18 cellular contexts compared by ENCODE assay signal in the genomic region with DNA sequence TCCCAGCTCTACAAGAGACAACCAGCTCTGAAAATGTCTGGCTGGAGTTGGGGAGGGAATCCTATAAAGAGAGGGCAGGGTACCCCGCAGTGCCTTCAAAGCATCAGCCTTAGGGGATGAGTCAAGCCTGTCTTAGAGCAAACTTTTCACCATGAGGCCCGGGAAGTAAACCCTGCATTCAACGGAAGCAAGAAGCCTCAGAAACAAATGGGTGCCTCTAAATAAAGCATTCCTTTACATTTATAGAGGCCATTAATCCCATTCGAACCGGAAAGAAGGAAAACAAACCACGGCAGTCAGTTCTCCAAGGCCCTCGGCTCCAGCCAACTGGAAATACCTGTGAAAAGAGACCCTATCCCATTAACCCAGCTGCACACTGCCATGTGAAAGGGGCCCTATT. TPM values are rescaled to one million over a fixed set of nuclear protein-coding genes. Genes with fewer than 3 reads are reported as not detected.
DNase-seq lines count a peak whose midpoint lies in the region; TF ChIP-seq lines count a peak whose summit lies in the region.
"Had no signal": no experiment of that assay in that cellular context is flagged by ENCODE, and none has a peak within 500 bp of the region (broad histone marks: within the 10 kb centered on the region; RNA-seq: fewer than 3 reads in every experiment).

No MANE protein-coding gene starts in this region.

- H3K4me1 Mint-ChIP-seq in brain: peaks cover 60% of the 10 kb centered on the region
- H3K4me1 Mint-ChIP-seq in Caco-2 (ENCODE audit: low read depth, unreplicated experiment): peaks cover 17% of the 10 kb centered on the region

- POLR2A ChIA-PET in Caco-2 (lab: Charles Lee): no interaction called here

- H2BK15ac ChIP-seq in mesendoderm (replicated peaks; ENCODE audit: low read depth): no peak overlapping the region

- H3K27me3 ChIP-seq in HUES6 (ENCODE audit: control insufficient read depth, insufficient read depth, low read length): no peaks in the 10 kb centered on the region
- no peaks in the 10 kb centered on the region for H3K27me3 ChIP-seq in mesendoderm (ENCODE audit: insufficient read depth, low read length, poor library complexity)
- H3K27me3 ChIP-seq in vagina: no peaks in the 10 kb centered on the region
- no peaks in the 10 kb centered on the region for H3K27me3 ChIP-seq in Caco-2 (replicated peaks; ENCODE audit: control insufficient read depth, insufficient read depth, low read length)

- intact Hi-C loops in vagina (cut with DNase I) (no loop called here), Caco-2 (cut with micrococcal nuclease; ENCODE audit: unreplicated experiment) (no loop called here)

- peak overlapping the region; percentile 5; the same call in 1 of the 2 replicates for H3K4me3 ChIP-seq in HUES6 (ENCODE audit: low read depth, low read length)
- no peak overlapping the region for H3K4me3 ChIP-seq in mesendoderm (ENCODE audit: low read length)
- H3K4me3 ChIP-seq in vagina: no peak overlapping the region
- H3K4me3 ChIP-seq in Caco-2 (ENCODE audit: low read depth, low read length): no peak overlapping the region
- H3K4me3 ChIP-seq: GM12878, lung, PC-9, skin epidermis had no signal

- H3K9me3 Mint-ChIP-seq in brain (peaks cover 0 to 3% (median 0%) of the 10 kb centered on the region in 5 experiments), Caco-2 (ENCODE audit: unreplicated experiment) (no peaks in the 10 kb centered on the region)

- DNase-seq in mesendoderm: no peak
- DNase-seq in vagina (ENCODE audit: extremely low spot score in 2 of 2): no peak
- DNase-seq in GM20000 (ENCODE audit: low spot score): no peak
- DNase-seq in pons (ENCODE audit: low spot score): no peak
- no peak for DNase-seq in Caco-2
- DNase-seq: activated gamma-delta T cell treated with Interleukin-2 at 50 U/mL for 16 hours; effector memory CD4-positive, alpha-beta T cell; NCI-H2081; NCI-H524 treated with DMSO at 0.1 percent for 48 hours; PC-9; stimulated activated naive CD4-positive, alpha-beta T cell; T-helper 1 cell had no signal

- CTCF ChIA-PET in Caco-2 (lab: Charles Lee): no interaction called here

- H3K18ac ChIP-seq in mesendoderm (ENCODE audit: low read length): peak overlapping the region; percentile 75

- H2BK5ac ChIP-seq in mesendoderm (ENCODE audit: low read length): no peak overlapping the region

- H3K4me3 Mint-ChIP-seq in brain: peak overlapping the region in 4 of 5 experiments; percentile 20 to 60 (median 52)
- H3K4me3 Mint-ChIP-seq in Caco-2 (ENCODE audit: unreplicated experiment): no peak overlapping the region

- peaks cover 20% of the 10 kb centered on the region; the same call in 1 of the 2 replicates for H3K36me3 ChIP-seq in HUES6 (ENCODE audit: control insufficient read depth, insufficient read depth, low read length)
- peaks cover 3% of the 10 kb centered on the region for H3K36me3 ChIP-seq in mesendoderm (ENCODE audit: control insufficient read depth, insufficient read depth, low read length)
- H3K36me3 ChIP-seq in vagina: no peaks in the 10 kb centered on the region
- no peaks in the 10 kb centered on the region for H3K36me3 ChIP-seq in Caco-2 (ENCODE audit: control insufficient read depth, insufficient read depth, low read length)

- H3K4ac ChIP-seq in mesendoderm (ENCODE audit: low read depth, low read length): no peak overlapping the region

- no peaks in the 10 kb centered on the region for H3K36me3 Mint-ChIP-seq in brain
- peaks cover 9% of the 10 kb centered on the region for H3K36me3 Mint-ChIP-seq in Caco-2 (ENCODE audit: insufficient read depth, unreplicated experiment)

- H3K27ac Mint-ChIP-seq in brain: peak overlapping the region in 4 of 5 experiments; percentile 41 to 84 (median 73)
- no peak overlapping the region for H3K27ac Mint-ChIP-seq in Caco-2 (ENCODE audit: unreplicated experiment)
- H3K27ac Mint-ChIP-seq: CD14-positive monocyte had no signal

- peaks cover 85% of the 10 kb centered on the region for H3K79me2 ChIP-seq in mesendoderm (ENCODE audit: control insufficient read depth, insufficient read depth, low read length)

- H3K4me1 ChIP-seq in HUES6 (ENCODE audit: control insufficient read depth, insufficient read depth, low read length) (peaks cover 58% of the 10 kb centered on the region), mesendoderm (ENCODE audit: control insufficient read depth, low read depth, low read length) (peaks cover 28% of the 10 kb centered on the region), vagina (peaks cover 85% of the 10 kb centered on the region), Caco-2 (peaks cover 19% of the 10 kb centered on the region)

- peak overlapping the region; percentile 14 for H3K4me2 ChIP-seq in mesendoderm (ENCODE audit: low read length)

- no peak overlapping the region for H2BK120ac ChIP-seq in mesendoderm (ENCODE audit: low read depth, low read length)

- no peak overlapping the region for H2AK5ac ChIP-seq in mesendoderm (ENCODE audit: low read length)

- H3K23ac ChIP-seq in mesendoderm (ENCODE audit: low read length): peak overlapping the region; percentile 48

- no TSS peak for BruUV-seq in Caco-2 (replicated peaks; lab: Mats Ljungman, UMichigan)

- TF ChIP-seq POLR2A in vagina (IDR thresholded peaks at IDR 0.05): no peak

- H3K27me3 Mint-ChIP-seq in brain (peaks cover 73% of the 10 kb centered on the region), Caco-2 (ENCODE audit: insufficient read depth, unreplicated experiment) (no peaks in the 10 kb centered on the region)

- peak overlapping the region; percentile 37; the same call in 1 of the 2 replicates for H3K27ac ChIP-seq in HUES6 (ENCODE audit: low read depth, low read length)
- peak overlapping the region; percentile 75 for H3K27ac ChIP-seq in mesendoderm (ENCODE audit: low read depth, low read length)
- H3K27ac ChIP-seq in vagina: peak overlapping the region; percentile 95

- TF ChIP-seq CTCF in brain (conservative IDR thresholded peaks at IDR 0.05) (no peak), vagina (IDR thresholded peaks at IDR 0.05) (no peak), GM20000 (IDR thresholded peaks at IDR 0.05; ENCODE audit: extremely low read depth, missing control alignments) (no peak), Caco-2 (IDR thresholded peaks at IDR 0.05; ENCODE audit: insufficient read depth in 1 of 2, low read depth in 1 of 2, low read length in 1 of 2, severe bottlenecking in 1 of 2, unreplicated experiment in 1 of 2) (no peak)

- H3K9me3 ChIP-seq in HUES6 (ENCODE audit: control insufficient read depth, insufficient read depth, low read depth, low read length) (no peaks in the 10 kb centered on the region), vagina (no peaks in the 10 kb centered on the region), Caco-2 (no peaks in the 10 kb centered on the region)

- H4K5ac ChIP-seq in mesendoderm (ENCODE audit: low read length): no peak overlapping the region

- no CpG with 5 or more reads among the region's 7 CpGs for WGBS in mesendoderm (ENCODE audit: extremely low coverage, insufficient coverage, low lambda C conversion rate)

- peak overlapping the region; percentile 90 for H3K56ac ChIP-seq in mesendoderm (ENCODE audit: low read length)

- peaks cover 2% of the 10 kb centered on the region for H3K79me1 ChIP-seq in mesendoderm (ENCODE audit: low read length)

- H3K9ac ChIP-seq in HUES6 (ENCODE audit: low read length): no peak overlapping the region
- H3K9ac ChIP-seq in mesendoderm (ENCODE audit: low read length): peak overlapping the region; percentile 59

- no peak overlapping the region for H4K8ac ChIP-seq in mesendoderm (ENCODE audit: low read depth, low read length)

RNA-seq across cellular contexts. Expression of gene ITGB5, which starts 4.4 kb away (rescaled TPM):
- 18.8 TPM for polyA plus RNA-seq in brain (ENCODE audit: insufficient read depth, low read depth, low replicate concordance)
- 201 TPM for polyA plus RNA-seq in mesendoderm (2013, experiment 1 of 2)
- polyA plus RNA-seq in mesendoderm (2013, experiment 2 of 2): 194 TPM
- total RNA-seq in vagina (156 TPM), Caco-2 (2022) (123 and 132 TPM in 2 replicates)

RNA-seq across cellular contexts. Expression of gene MUC13, which starts 51.8 kb away (rescaled TPM):
- polyA plus RNA-seq in brain (ENCODE audit: insufficient read depth, low read depth, low replicate concordance): not detected
- 0.13 TPM for polyA plus RNA-seq in mesendoderm (2013, experiment 1 of 2)
- polyA plus RNA-seq in mesendoderm (2013, experiment 2 of 2): 0.11 TPM
- total RNA-seq in vagina (not detected), Caco-2 (2022) (3.5 and 5.0 TPM in 2 replicates)
- total RNA-seq: PC-9 had no signal
- polyA plus RNA-seq: CD14-positive monocyte had no signal

Comparison
In these comparisons a context has a peak if more than half of its experiments do, and no peak if none do; other contexts are left out.
1. H3K27ac ChIP-seq: peak in every context shown above with its lines; median percentile 95 in vagina; 75 in mesendoderm; 37 in HUES6.